16 cellular contexts compared by ENCODE assay signal in the genomic region with DNA sequence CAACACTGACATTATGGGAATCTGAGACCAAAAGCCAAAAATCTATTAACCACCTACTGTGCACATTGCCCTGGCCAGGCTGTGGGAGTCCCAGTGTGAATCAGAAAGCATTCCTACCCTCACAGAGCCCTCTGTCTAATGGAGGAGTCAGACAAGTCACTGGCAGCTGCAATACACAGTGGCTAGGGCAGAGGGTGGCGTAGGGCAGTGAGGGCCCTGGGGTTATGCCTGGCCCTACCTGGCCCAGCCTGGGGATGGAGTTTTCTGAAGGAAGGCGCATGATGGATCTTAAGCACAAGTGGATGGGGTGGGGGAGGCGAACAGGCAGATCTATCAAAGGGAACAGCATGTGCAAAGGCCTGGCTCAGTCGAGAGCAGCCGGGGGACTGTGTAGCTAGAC. TPM values are rescaled to one million over a fixed set of nuclear protein-coding genes. Genes with fewer than 3 reads are reported as not detected.
"Had no signal": no experiment of that assay in that cellular context is flagged by ENCODE, and none has a peak within 500 bp of the region (broad histone marks: within the 10 kb centered on the region; RNA-seq: fewer than 3 reads in every experiment).

No MANE protein-coding gene starts in this region.

- FAIRE-seq: frontal cortex had no signal

- H3K4me1 Mint-ChIP-seq: immature natural killer cell had no signal

- H3K27ac Mint-ChIP-seq: activated CD4-positive, alpha-beta T cell treated with anti-CD3 and anti-CD28 coated beads, Interleukin-2, amount 10 ng/mL, durations not matched to agents 24 days and 14 days; activated naive CD4-positive, alpha-beta T cell treated with anti-CD3 and anti-CD28 coated beads for 36 hours; activated naive CD8-positive, alpha-beta T cell treated with anti-CD3 and anti-CD28 coated beads, Interleukin-2, amount 50 U/mL, for 24 hours; activated T-helper 2 cell treated with anti-CD3 and anti-CD28 coated beads, Interferon-gamma antibody, Interleukin-2, Interleukin-4, amounts not matched to agents 10 μg/mL and 5 μg/mL and 100 μg/mL, durations not matched to agents 14 hours and 24 hours and 36 hours; immature natural killer cell had no signal

- H3K27ac ChIP-seq: breast epithelium, lower lobe of right lung, suprapubic skin, upper lobe of left lung had no signal

- H3K4me1 ChIP-seq: breast epithelium, lower lobe of right lung, suprapubic skin, upper lobe of left lung had no signal

- H3K36me3 ChIP-seq: breast epithelium, lower lobe of right lung, suprapubic skin, upper lobe of left lung had no signal

- H3K4me3 Mint-ChIP-seq: activated CD4-positive, alpha-beta T cell treated with anti-CD3 and anti-CD28 coated beads, Interleukin-2, amount 10 ng/mL, durations not matched to agents 24 days and 14 days; activated naive CD4-positive, alpha-beta T cell treated with anti-CD3 and anti-CD28 coated beads for 36 hours; activated naive CD8-positive, alpha-beta T cell treated with anti-CD3 and anti-CD28 coated beads, Interleukin-2, amount 50 U/mL, for 24 hours; immature natural killer cell had no signal

- DNase-seq: activated CD4-positive, alpha-beta T cell treated with anti-CD3 and anti-CD28 coated beads, Interleukin-2, amount 10 ng/mL, durations not matched to agents 24 days and 14 days; activated naive CD4-positive, alpha-beta T cell treated with anti-CD3 and anti-CD28 coated beads for 36 hours; activated naive CD8-positive, alpha-beta T cell treated with anti-CD3 and anti-CD28 coated beads, Interleukin-2, amount 50 U/mL, for 24 hours; immature natural killer cell; left colon; lower lobe of right lung; retina; stimulated activated CD4-positive, alpha-beta T cell treated with anti-CD3 and anti-CD28 coated beads, Interleukin-2, amount 100 ng/mL, for 48 hours; stimulated activated naive CD4-positive, alpha-beta T cell; upper lobe of left lung had no signal

- H3K27me3 ChIP-seq: upper lobe of left lung had no signal

- ATAC-seq: activated naive CD8-positive, alpha-beta T cell treated with anti-CD3 and anti-CD28 coated beads, Interleukin-2, amount 50 U/mL, for 24 hours; left colon had no signal

- H3K4me3 ChIP-seq: breast epithelium, lower lobe of right lung, suprapubic skin, upper lobe of left lung had no signal

RNA-seq across cellular contexts. Expression of a gene that starts 10.8 kb away (rescaled TPM):
- total RNA-seq: dermis microvascular lymphatic vessel endothelial cell, epithelial cell of proximal tubule had no signal
